Comparison of ENCODE assay signal across 8 cellular contexts in the genomic region with DNA sequence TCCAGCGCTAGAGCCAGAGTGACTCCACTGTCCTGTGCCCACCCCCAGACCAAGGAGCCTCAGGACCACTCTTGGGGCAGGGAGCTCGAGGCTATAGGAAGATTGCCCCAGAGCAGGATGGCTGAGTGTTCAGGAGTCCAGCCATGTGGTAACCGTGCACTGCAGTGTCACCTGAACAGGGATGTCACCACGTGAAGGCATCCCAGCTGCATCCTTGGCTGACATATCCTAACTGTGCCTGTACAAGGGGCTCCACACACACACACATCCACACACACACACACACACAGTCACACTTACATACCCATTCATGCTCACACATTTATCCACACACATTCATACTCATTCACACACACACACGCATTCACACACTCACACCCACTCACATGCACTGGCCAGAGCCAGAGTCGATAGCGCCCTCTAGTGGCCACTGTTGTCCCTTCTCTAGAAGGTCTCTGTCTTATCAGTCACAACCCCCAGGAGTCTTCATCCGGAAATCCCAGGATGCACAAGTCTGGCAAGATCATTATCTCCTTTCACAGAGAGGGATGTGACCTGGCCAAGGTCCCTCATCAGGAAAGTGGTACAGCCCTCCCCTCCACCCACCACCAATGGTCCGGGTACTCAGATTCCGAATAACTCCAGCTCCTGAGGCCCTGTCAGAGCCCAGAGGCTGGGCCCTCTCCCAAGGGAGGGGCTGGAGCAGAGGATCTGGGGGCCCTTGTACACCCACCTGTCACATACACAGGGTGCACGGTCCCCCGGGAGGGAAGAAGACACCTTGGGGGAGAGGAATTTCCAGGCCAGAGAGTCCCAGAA. TPM values are rescaled to one million over a fixed set of nuclear protein-coding genes. Genes with fewer than 3 reads are reported as not detected.
DNase-seq lines count a peak whose midpoint lies in the region; ATAC-seq and TF ChIP-seq lines count a peak whose summit lies in the region.

No MANE protein-coding gene starts in this region.

- no peaks in the 10 kb centered on the region for H3K27me3 ChIP-seq in MG63

- H3K36me3 ChIP-seq in MG63 = no peaks in the 10 kb centered on the region

- H3K9me3 ChIP-seq in MG63 = no peaks in the 10 kb centered on the region

- H3K4me3 ChIP-seq in MG63 (no peak overlapping the region), astrocyte of the cerebellum (ENCODE audit: low read depth, low read length) (no peak overlapping the region)

- peak; percentile 77 for TF ChIP-seq CTCF in astrocyte of the cerebellum (IDR thresholded peaks at IDR 0.05; ENCODE audit: low read depth, low read length, missing control alignments)

- in situ Hi-C loops in G401 (cut with HindIII; ENCODE audit: low sequenced_read_pairs) = no loop called here
- in situ Hi-C loops in astrocyte of the cerebellum (cut with HindIII; ENCODE audit: low sequenced_read_pairs) = no loop called here

- DNase-seq in G401 (ENCODE audit: low spot score) (peak; percentile 43), MG63 (peak; percentile 44), T-helper 2 cell (peak; percentile 36 to 75 (median 61)), astrocyte of the cerebellum (ENCODE audit: low read depth) (peak; percentile 3), inferior parietal cortex (ENCODE audit: extremely low spot score) (peak; percentile 74)
- peak; percentile 65 to 70 (median 68) for DNase-seq in stimulated activated CD4-positive, alpha-beta T cell treated with anti-CD3 and anti-CD28 coated beads, Interleukin-1b, Interleukin-23, amount 100 ng/mL, for 24 hours (ENCODE audit: low read depth in 4 of 4, low spot score in 1 of 4)

- ATAC-seq in GM18517 (IDR thresholded peaks at IDR 0.05; ENCODE audit: unreplicated experiment) = no peak
- no peak for ATAC-seq in HG03039 (IDR thresholded peaks at IDR 0.05; ENCODE audit: unreplicated experiment)

RNA-seq across cellular contexts. Expression of gene IGLL5, which starts 55.1 kb away (rescaled TPM):
- not detected in 2 replicates for total RNA-seq in G401 (2014; rRNA removed; shearing (Covaris generic))
- not detected in 2 replicates for total RNA-seq in MG63 (2014; rRNA removed; shearing (Covaris generic); ENCODE audit: low replicate concordance)

Comparison
In these comparisons a context has a peak if more than half of its experiments do, and no peak if none do; other contexts are left out.
1. DNase-seq: peak in every context shown above with its lines; median percentile 74 in inferior parietal cortex; 68 in stimulated activated CD4-positive, alpha-beta T cell treated with anti-CD3 and anti-CD28 coated beads, Interleukin-1b, Interleukin-23, amount 100 ng/mL, for 24 hours; 61 in T-helper 2 cell; 44 in MG63; 43 in G401; 3 in astrocyte of the cerebellum.